18 cellular contexts compared by ENCODE assay signal in genomic region chr5:5276471-5276870, GRCh38.
DNase-seq lines count a peak whose midpoint lies in the region; TF ChIP-seq lines count a peak whose summit lies in the region.
"Had no signal": no experiment of that assay in that cellular context is flagged by ENCODE, and none has a peak within 500 bp of the region (broad histone marks: within the 10 kb centered on the region; RNA-seq: fewer than 3 reads in every experiment).

No MANE protein-coding gene starts in this region.

- H3K4me1 ChIP-seq in BE2C (peaks cover 35% of the 10 kb centered on the region), esophagus muscularis mucosa (peaks cover 0 to 5% (median 2%) of the 10 kb centered on the region in 4 donors)
- H3K4me1 ChIP-seq: BLaER1 had no signal

- no peak overlapping the region for H3K4me3 ChIP-seq in BE2C (ENCODE audit: low read depth, low read length)
- H3K4me3 ChIP-seq in esophagus muscularis mucosa, result no peak overlapping the region
- no peak overlapping the region for H3K4me3 ChIP-seq in retinal pigment epithelial cell (ENCODE audit: low read length)
- H3K4me3 ChIP-seq: A549, BLaER1 had no signal

- H3K9me3 ChIP-seq in BE2C (no peaks in the 10 kb centered on the region), esophagus muscularis mucosa (no peaks in the 10 kb centered on the region)
- H3K9me3 ChIP-seq: A549, BLaER1 had no signal

- no peak for TF ChIP-seq EP300 in esophagus muscularis mucosa (IDR thresholded peaks at IDR 0.05)

- no peak overlapping the region for H3K27ac ChIP-seq in esophagus muscularis mucosa (replicated peaks in 1 of 4)
- H3K27ac ChIP-seq: 22Rv1, A549, BLaER1 had no signal

- H3K27me3 ChIP-seq in BE2C (no peaks in the 10 kb centered on the region), esophagus muscularis mucosa (no peaks in the 10 kb centered on the region)
- H3K27me3 ChIP-seq: BLaER1 had no signal

- no peaks in the 10 kb centered on the region for H3K36me3 ChIP-seq in BE2C
- H3K36me3 ChIP-seq in esophagus muscularis mucosa, result no peaks in the 10 kb centered on the region
- H3K36me3 ChIP-seq: BLaER1 had no signal

- intact Hi-C loops in esophagus muscularis mucosa (cut with DNase I), result no loop called here

- DNase-seq in BE2C (peak; percentile 69), SK-N-DZ (ENCODE audit: low spot score) (peak; percentile 43), esophagus muscularis mucosa (ENCODE audit: extremely low spot score) (peak; percentile 79), retinal pigment epithelial cell (ENCODE audit: low read depth) (peak; percentile 55), SIG-M5 (lab: John Stamatoyannopoulos, UW) (no peak), NCI-H1105 treated with DMSO at 0.1 percent for 48 hours (lab: John Stamatoyannopoulos, UW) (no peak)
- no peak for DNase-seq in NK-92 treated with Interleukin-12 subunit alpha and Interleukin-12 subunit beta, amount 100 ng/mL, for 24 hours (lab: John Stamatoyannopoulos, UW)
- DNase-seq: AML-193; CD4-positive, alpha-beta memory T cell; DMS153; DMS79; GF-D8; GOT3; H7; HFFc6 had no signal

- TF ChIP-seq CTCF in BE2C (IDR thresholded peaks at IDR 0.05; ENCODE audit: low read depth, low read length), result no peak
- no peak for TF ChIP-seq CTCF in esophagus muscularis mucosa (IDR thresholded peaks at IDR 0.05)
- TF ChIP-seq CTCF in retinal pigment epithelial cell (conservative IDR thresholded peaks at IDR 0.05; ENCODE audit: low read depth, low read length), result no peak

- no peak for TF ChIP-seq POLR2A in esophagus muscularis mucosa (IDR thresholded peaks at IDR 0.05; ENCODE audit: low read depth)

- 92% methylated on average over 8 of the region's 8 CpGs for WGBS in esophagus muscularis mucosa

Comparison
In these comparisons a context has a peak if more than half of its experiments do, and no peak if none do; other contexts are left out.
1. DNase-seq: peak in BE2C (single experiment), SK-N-DZ (single experiment), esophagus muscularis mucosa (single experiment) and retinal pigment epithelial cell (single experiment); none in SIG-M5 (single experiment), NK-92 treated with Interleukin-12 subunit alpha and Interleukin-12 subunit beta, amount 100 ng/mL, for 24 hours (single experiment) and NCI-H1105 treated with DMSO at 0.1 percent for 48 hours (single experiment).